11 cellular contexts compared by ENCODE assay signal in the genomic region with DNA sequence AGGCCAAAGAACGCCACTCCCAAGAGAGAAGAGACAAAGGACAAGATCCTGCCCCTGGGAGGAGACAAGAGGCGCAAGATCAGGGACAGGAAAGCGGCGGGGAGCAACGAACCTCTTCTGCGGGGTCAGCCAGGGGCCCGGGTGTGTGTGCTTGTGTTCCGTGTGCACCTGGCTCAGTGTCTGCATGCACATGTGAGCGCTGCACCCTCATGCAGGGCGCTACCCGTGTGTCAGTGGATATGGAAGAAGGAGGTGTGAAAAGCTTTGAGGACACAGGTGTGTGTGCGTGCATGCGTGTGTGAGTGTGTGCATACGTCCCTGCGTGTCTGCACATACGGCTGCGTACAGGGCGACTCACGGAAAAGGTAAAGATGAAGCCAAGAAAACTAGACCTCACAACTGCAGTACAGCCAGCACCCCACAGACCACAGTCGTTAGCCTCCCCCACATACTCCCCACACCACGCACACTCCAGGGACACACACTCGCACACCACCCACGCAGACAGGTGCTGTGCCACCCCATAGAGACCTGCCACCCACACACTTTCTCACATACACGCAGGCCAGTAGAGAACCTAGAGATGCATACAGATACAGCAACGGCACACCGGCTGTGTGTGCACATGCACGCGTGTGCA. TPM values are rescaled to one million over a fixed set of nuclear protein-coding genes. Genes with fewer than 3 reads are reported as not detected.
DNase-seq lines count a peak whose midpoint lies in the region; ATAC-seq and TF ChIP-seq lines count a peak whose summit lies in the region.
"Had no signal": no experiment of that assay in that cellular context is flagged by ENCODE, and none has a peak within 500 bp of the region (broad histone marks: within the 10 kb centered on the region; RNA-seq: fewer than 3 reads in every experiment).

No MANE protein-coding gene starts in this region.

- H3K4me1 ChIP-seq in right atrium auricular region (peaks cover 0 to 10% of the 10 kb centered on the region in 2 donors), thoracic aorta (ENCODE audit: control insufficient read depth in 1 of 2, low read depth in 2 of 2) (peaks cover 6 to 26% of the 10 kb centered on the region in 2 donors)

- H3K36me3 ChIP-seq in right atrium auricular region = no peaks in the 10 kb centered on the region
- no peaks in the 10 kb centered on the region for H3K36me3 ChIP-seq in thoracic aorta
- H3K36me3 ChIP-seq: esophagus squamous epithelium had no signal

- intact Hi-C loops in Right ventricle myocardium inferior (cut with DNase I) (loop anchor here (2.0 kb wide), 1 partner anchor 77 kb away; no protein-coding TSS in a partner anchor), cardiac septum (cut with DNase I) (loop anchor here (5.0 kb wide), 3 partner anchors 40 to 170 kb away; no protein-coding TSS in a partner anchor)

- H3K9me3 ChIP-seq in right atrium auricular region (no peaks in the 10 kb centered on the region), thoracic aorta (no peaks in the 10 kb centered on the region)
- H3K9me3 ChIP-seq: esophagus squamous epithelium had no signal

- H3K4me3 ChIP-seq in right atrium auricular region (peak overlapping the region; percentile 6 to 30), thoracic aorta (peak overlapping the region; percentile 34)

- no peaks in the 10 kb centered on the region for H3K27me3 ChIP-seq in right atrium auricular region
- no peaks in the 10 kb centered on the region for H3K27me3 ChIP-seq in thoracic aorta (replicated peaks; ENCODE audit: insufficient read depth)

- ATAC-seq in Right ventricle myocardium inferior = no peak
- no peak for ATAC-seq in thoracic aorta (ENCODE audit: insufficient number of reproducible peaks, low FRiP score, low read depth)
- ATAC-seq in GM21529 (IDR thresholded peaks at IDR 0.05; ENCODE audit: unreplicated experiment) = no peak

- H3K27me3 Mint-ChIP-seq in activated CD4-positive, alpha-beta memory T cell treated with anti-CD3 and anti-CD28 coated beads, Interleukin-2, amount 10 ng/mL, durations not matched to agents 7 days and 5 days = peaks cover 36% of the 10 kb centered on the region

- peak overlapping the region; percentile 79 for H3K4me3 Mint-ChIP-seq in activated CD4-positive, alpha-beta memory T cell treated with anti-CD3 and anti-CD28 coated beads, Interleukin-2, amount 10 ng/mL, durations not matched to agents 7 days and 5 days

- TF ChIP-seq CTCF in right atrium auricular region (IDR thresholded peaks at IDR 0.05) (no peak), thoracic aorta (IDR thresholded peaks at IDR 0.05) (no peak)

- POLR2A ChIA-PET in activated CD4-positive, alpha-beta memory T cell treated with anti-CD3 and anti-CD28 coated beads, Interleukin-2, amount 10 ng/mL, durations not matched to agents 7 days and 5 days (lab: Charles Lee) = no interaction called here

- no peaks in the 10 kb centered on the region for H3K36me3 Mint-ChIP-seq in activated CD4-positive, alpha-beta memory T cell treated with anti-CD3 and anti-CD28 coated beads, Interleukin-2, amount 10 ng/mL, durations not matched to agents 7 days and 5 days (ENCODE audit: low read depth)

- CTCF ChIA-PET in activated CD4-positive, alpha-beta memory T cell treated with anti-CD3 and anti-CD28 coated beads, Interleukin-2, amount 10 ng/mL, durations not matched to agents 7 days and 5 days (lab: Charles Lee) = no interaction called here

- no peak overlapping the region for H3K27ac ChIP-seq in right atrium auricular region
- no peak overlapping the region for H3K27ac ChIP-seq in thoracic aorta
- H3K27ac ChIP-seq: esophagus squamous epithelium had no signal

- peak overlapping the region; percentile 50 for H3K27ac Mint-ChIP-seq in activated CD4-positive, alpha-beta memory T cell treated with anti-CD3 and anti-CD28 coated beads, Interleukin-2, amount 10 ng/mL, durations not matched to agents 7 days and 5 days

- H3K9me3 Mint-ChIP-seq in activated CD4-positive, alpha-beta memory T cell treated with anti-CD3 and anti-CD28 coated beads, Interleukin-2, amount 10 ng/mL, durations not matched to agents 7 days and 5 days = no peaks in the 10 kb centered on the region

- DNase-seq in Right ventricle myocardium inferior (ENCODE audit: missing footprints) = peak; percentile 65
- no peak for DNase-seq in cardiac septum (ENCODE audit: low spot score)
- no peak for DNase-seq in activated CD4-positive, alpha-beta memory T cell treated with anti-CD3 and anti-CD28 coated beads, Interleukin-2, amount 10 ng/mL, durations not matched to agents 7 days and 5 days
- DNase-seq in right atrium auricular region (ENCODE audit: low spot score) = no peak
- DNase-seq in thoracic aorta (ENCODE audit: low spot score) = no peak
- no peak for DNase-seq in DMS79 treated with DMSO at 0.1 percent for 48 hours (lab: John Stamatoyannopoulos, UW)
- DNase-seq in COLO829 (ENCODE audit: low spot score) = no peak
- DNase-seq: esophagus squamous epithelium, Kasumi-1, SHP77 treated with DMSO at 0.1 percent for 48 hours had no signal

- H3K4me1 Mint-ChIP-seq in activated CD4-positive, alpha-beta memory T cell treated with anti-CD3 and anti-CD28 coated beads, Interleukin-2, amount 10 ng/mL, durations not matched to agents 7 days and 5 days = peaks cover 12% of the 10 kb centered on the region

RNA-seq across cellular contexts. Expression of a gene that starts 11.0 kb away (rescaled TPM):
- total RNA-seq in Right ventricle myocardium inferior = 41.7 TPM
- total RNA-seq in cardiac septum = 85.3 TPM
- 10 to 100 TPM; 66.2 to 70.8 TPM for total RNA-seq in activated CD4-positive, alpha-beta memory T cell treated with anti-CD3 and anti-CD28 coated beads, Interleukin-2, amount 10 ng/mL, durations not matched to agents 7 days and 5 days
- 10 to 100 TPM; 17.2 to 32.1 TPM for total RNA-seq in right atrium auricular region
- total RNA-seq in thoracic aorta = 10 to 100 TPM; 67.1 to 77.2 TPM
